In genomic region chr12:110102255-110102654, GRCh38 we compare ENCODE assay signal across 8 cellular contexts. TPM values are rescaled to one million over a fixed set of nuclear protein-coding genes. Genes with fewer than 3 reads are reported as not detected.
A peak's percentile ranks its signal among the peaks of the same experiment; 100 is the strongest.
DNase-seq lines count a peak whose midpoint lies in the region; ATAC-seq and TF ChIP-seq lines count a peak whose summit lies in the region.

No MANE protein-coding gene starts in this region.

- peak; percentile 46 for ATAC-seq in activated CD8-positive, alpha-beta memory T cell treated with anti-CD3 and anti-CD28 coated beads, Interleukin-2, amount 10 ng/mL, durations not matched to agents 7 days and 5 days
- ATAC-seq in GM18861 (IDR thresholded peaks at IDR 0.05; ENCODE audit: unreplicated experiment) (no peak), HG02571 (IDR thresholded peaks at IDR 0.05; ENCODE audit: unreplicated experiment) (no peak)

- no peak overlapping the region for H3K27ac Mint-ChIP-seq in activated CD8-positive, alpha-beta memory T cell treated with anti-CD3 and anti-CD28 coated beads, Interleukin-2, amount 10 ng/mL, durations not matched to agents 7 days and 5 days
- no peak overlapping the region for H3K27ac Mint-ChIP-seq in T-helper 2 cell treated with Interferon-gamma antibody and Interleukin-4, amounts not matched to agents 5 μg/mL and 100 μg/mL, for 36 hours
- no peak overlapping the region for H3K27ac Mint-ChIP-seq in nephron progenitor cell

- peak; percentile 62 for DNase-seq in activated CD8-positive, alpha-beta memory T cell treated with anti-CD3 and anti-CD28 coated beads, Interleukin-2, amount 10 ng/mL, durations not matched to agents 7 days and 5 days
- DNase-seq in activated CD8-positive, alpha-beta memory T cell treated with anti-CD3 and anti-CD28 coated beads for 24 hours: no peak
- DNase-seq in NAMALWA (ENCODE audit: low spot score) (peak; percentile 99), epithelial cell of esophagus (ENCODE audit: low read depth) (peak; percentile 70), nephron progenitor cell (peak; percentile 32)
- peak; percentile 32 for DNase-seq in T-helper 2 cell treated with Interferon-gamma antibody and Interleukin-4, amounts not matched to agents 5 μg/mL and 100 μg/mL, for 36 hours (ENCODE audit: low spot score)

- TF ChIP-seq CTCF in epithelial cell of esophagus (IDR thresholded peaks at IDR 0.05; ENCODE audit: insufficient read depth, low read depth, low read length, missing control alignments): peak; percentile 49
- peak; percentile 15 for TF ChIP-seq CTCF in nephron progenitor cell (IDR thresholded peaks at IDR 0.05)

- H3K36me3 Mint-ChIP-seq in activated CD8-positive, alpha-beta memory T cell treated with anti-CD3 and anti-CD28 coated beads, Interleukin-2, amount 10 ng/mL, durations not matched to agents 7 days and 5 days: no peaks in the 10 kb centered on the region
- H3K36me3 Mint-ChIP-seq in T-helper 2 cell treated with Interferon-gamma antibody and Interleukin-4, amounts not matched to agents 5 μg/mL and 100 μg/mL, for 36 hours (ENCODE audit: low read depth): no peaks in the 10 kb centered on the region
- H3K36me3 Mint-ChIP-seq in nephron progenitor cell (ENCODE audit: low read depth): no peaks in the 10 kb centered on the region

- H3K4me3 Mint-ChIP-seq in activated CD8-positive, alpha-beta memory T cell treated with anti-CD3 and anti-CD28 coated beads, Interleukin-2, amount 10 ng/mL, durations not matched to agents 7 days and 5 days: no peak overlapping the region
- no peak overlapping the region for H3K4me3 Mint-ChIP-seq in T-helper 2 cell treated with Interferon-gamma antibody and Interleukin-4, amounts not matched to agents 5 μg/mL and 100 μg/mL, for 36 hours
- H3K4me3 Mint-ChIP-seq in nephron progenitor cell: no peak overlapping the region

- H3K27me3 Mint-ChIP-seq in activated CD8-positive, alpha-beta memory T cell treated with anti-CD3 and anti-CD28 coated beads, Interleukin-2, amount 10 ng/mL, durations not matched to agents 7 days and 5 days: no peaks in the 10 kb centered on the region
- no peaks in the 10 kb centered on the region for H3K27me3 Mint-ChIP-seq in T-helper 2 cell treated with Interferon-gamma antibody and Interleukin-4, amounts not matched to agents 5 μg/mL and 100 μg/mL, for 36 hours (ENCODE audit: low read depth)
- peaks cover 11% of the 10 kb centered on the region for H3K27me3 Mint-ChIP-seq in nephron progenitor cell (ENCODE audit: low read depth, poor library complexity)

- H3K4me3 ChIP-seq in epithelial cell of esophagus (ENCODE audit: low read length): no peak overlapping the region

- CTCF ChIA-PET in activated CD8-positive, alpha-beta memory T cell treated with anti-CD3 and anti-CD28 coated beads, Interleukin-2, amount 10 ng/mL, durations not matched to agents 7 days and 5 days (lab: Charles Lee): interaction anchor here (0.8 to 2.4 kb wide), 13 partner anchors 9 to 500 kb away, joined by 3 to 23 read pairs (median 4); partner anchors contain the start of gene IFT81

- no peaks in the 10 kb centered on the region for H3K9me3 Mint-ChIP-seq in activated CD8-positive, alpha-beta memory T cell treated with anti-CD3 and anti-CD28 coated beads, Interleukin-2, amount 10 ng/mL, durations not matched to agents 7 days and 5 days (ENCODE audit: low read depth)
- H3K9me3 Mint-ChIP-seq in T-helper 2 cell treated with Interferon-gamma antibody and Interleukin-4, amounts not matched to agents 5 μg/mL and 100 μg/mL, for 36 hours: no peaks in the 10 kb centered on the region
- no peaks in the 10 kb centered on the region for H3K9me3 Mint-ChIP-seq in nephron progenitor cell

- H3K4me1 Mint-ChIP-seq in activated CD8-positive, alpha-beta memory T cell treated with anti-CD3 and anti-CD28 coated beads, Interleukin-2, amount 10 ng/mL, durations not matched to agents 7 days and 5 days: peaks cover 11% of the 10 kb centered on the region
- H3K4me1 Mint-ChIP-seq in T-helper 2 cell treated with Interferon-gamma antibody and Interleukin-4, amounts not matched to agents 5 μg/mL and 100 μg/mL, for 36 hours (ENCODE audit: low read depth): peaks cover 10% of the 10 kb centered on the region
- H3K4me1 Mint-ChIP-seq in nephron progenitor cell: peaks cover 21% of the 10 kb centered on the region

RNA-seq across cellular contexts. Expression of gene IFT81, which starts 21.9 kb away (rescaled TPM):
- 1 to 10 TPM; 1.4 to 2.2 TPM for total RNA-seq in activated CD8-positive, alpha-beta memory T cell treated with anti-CD3 and anti-CD28 coated beads, Interleukin-2, amount 10 ng/mL, durations not matched to agents 7 days and 5 days

RNA-seq across cellular contexts. Expression of gene C12orf76, which starts 53.9 kb away (rescaled TPM):
- 10 to 100 TPM; 14.8 to 17.3 TPM for total RNA-seq in activated CD8-positive, alpha-beta memory T cell treated with anti-CD3 and anti-CD28 coated beads, Interleukin-2, amount 10 ng/mL, durations not matched to agents 7 days and 5 days
